ENCODE assay signal across 8 cellular contexts in genomic region chr2:172086349-172087190, GRCh38. TPM values are rescaled to one million over a fixed set of nuclear protein-coding genes. Genes with fewer than 3 reads are reported as not detected.
DNase-seq lines count a peak whose midpoint lies in the region; ATAC-seq and TF ChIP-seq lines count a peak whose summit lies in the region.

No MANE protein-coding gene starts in this region.

- H3K4me3 ChIP-seq in dorsolateral prefrontal cortex: peak overlapping the region in 53 of 59 donors; percentile 7 to 69 (median 53)
- peak overlapping the region; percentile 57 to 75 for H3K4me3 ChIP-seq in neutrophil (ENCODE audit: low read depth in 1 of 2, low read length in 1 of 2)

- H3K4me1 Mint-ChIP-seq in T-helper 1 cell treated with Interleukin-12 subunit alpha and Interleukin-12 subunit beta and Interleukin-4 antibody, amounts not matched to agents 30 μg/mL and 1 μg/mL, for 36 hours (ENCODE audit: low read depth): peaks cover 35% of the 10 kb centered on the region

- H3K36me3 ChIP-seq in neutrophil: no peaks in the 10 kb centered on the region

- peaks cover 17 to 100% (median 99%) of the 10 kb centered on the region in 45 donors for H3K27me3 ChIP-seq in dorsolateral prefrontal cortex
- peaks cover 100% of the 10 kb centered on the region for H3K27me3 ChIP-seq in neutrophil

- no peaks in the 10 kb centered on the region for H3K9me3 Mint-ChIP-seq in T-helper 1 cell treated with Interleukin-12 subunit alpha and Interleukin-12 subunit beta and Interleukin-4 antibody, amounts not matched to agents 30 μg/mL and 1 μg/mL, for 36 hours

- peaks cover 9% of the 10 kb centered on the region for H3K36me3 Mint-ChIP-seq in T-helper 1 cell treated with Interleukin-12 subunit alpha and Interleukin-12 subunit beta and Interleukin-4 antibody, amounts not matched to agents 30 μg/mL and 1 μg/mL, for 36 hours (ENCODE audit: low read depth)

- peaks cover 53 to 76% of the 10 kb centered on the region in 2 experiments for H3K4me1 ChIP-seq in neutrophil (ENCODE audit: control insufficient read depth in 1 of 2, insufficient read depth in 1 of 2, low read depth in 1 of 2, low read length in 1 of 2)

- peak; percentile 23 for DNase-seq in AG20443 (ENCODE audit: low spot score)
- no peak for DNase-seq in dorsolateral prefrontal cortex
- no peak for DNase-seq in UCSD-AML1 (lab: John Stamatoyannopoulos, UW; ENCODE audit: unreplicated experiment)

- ATAC-seq in GM21576 (IDR thresholded peaks at IDR 0.05; ENCODE audit: unreplicated experiment): peak; percentile 37
- no peak for ATAC-seq in HG02763 (IDR thresholded peaks at IDR 0.05; ENCODE audit: unreplicated experiment)
- ATAC-seq in HG03045 (IDR thresholded peaks at IDR 0.05; ENCODE audit: unreplicated experiment): no peak

- intact Hi-C loops in dorsolateral prefrontal cortex (cut with DNase I): no loop called here

- no peak for TF ChIP-seq CTCF in dorsolateral prefrontal cortex (IDR thresholded peaks at IDR 0.05 in 54 of 56, conservative IDR thresholded peaks at IDR 0.05 in 2 of 56; ENCODE audit: low read depth in 1 of 56, partially characterized antibody in 56 of 56)
- TF ChIP-seq CTCF in neutrophil (IDR thresholded peaks at IDR 0.05): no peak

- H3K27ac Mint-ChIP-seq in T-helper 1 cell treated with Interleukin-12 subunit alpha and Interleukin-12 subunit beta and Interleukin-4 antibody, amounts not matched to agents 30 μg/mL and 1 μg/mL, for 36 hours: peak overlapping the region; percentile 86

- H3K9me3 ChIP-seq in neutrophil: no peaks in the 10 kb centered on the region

- peaks cover 97% of the 10 kb centered on the region for H3K27me3 Mint-ChIP-seq in T-helper 1 cell treated with Interleukin-12 subunit alpha and Interleukin-12 subunit beta and Interleukin-4 antibody, amounts not matched to agents 30 μg/mL and 1 μg/mL, for 36 hours (ENCODE audit: low read depth)

- peak overlapping the region; percentile 73 for H3K4me3 Mint-ChIP-seq in T-helper 1 cell treated with Interleukin-12 subunit alpha and Interleukin-12 subunit beta and Interleukin-4 antibody, amounts not matched to agents 30 μg/mL and 1 μg/mL, for 36 hours

- peak overlapping the region in 22 of 59 donors; percentile 10 to 69 (median 49) for H3K27ac ChIP-seq in dorsolateral prefrontal cortex
- no peak overlapping the region for H3K27ac ChIP-seq in neutrophil

RNA-seq across cellular contexts. Expression of gene DLX1, which starts 1.3 kb away (rescaled TPM):
- 10 to 100 TPM in 53 of 120 experiments, 1 to 10 TPM in 67; 1.5 to 24.3 (median 9.6) TPM for total RNA-seq in dorsolateral prefrontal cortex

RNA-seq across cellular contexts. Expression of gene DLX2, which starts 16.1 kb away (rescaled TPM):
- total RNA-seq in dorsolateral prefrontal cortex: 1 to 10 TPM in 111 of 120 experiments, under 1 TPM in 9; 0.39 to 4.2 (median 1.8) TPM
